In the genomic region with DNA sequence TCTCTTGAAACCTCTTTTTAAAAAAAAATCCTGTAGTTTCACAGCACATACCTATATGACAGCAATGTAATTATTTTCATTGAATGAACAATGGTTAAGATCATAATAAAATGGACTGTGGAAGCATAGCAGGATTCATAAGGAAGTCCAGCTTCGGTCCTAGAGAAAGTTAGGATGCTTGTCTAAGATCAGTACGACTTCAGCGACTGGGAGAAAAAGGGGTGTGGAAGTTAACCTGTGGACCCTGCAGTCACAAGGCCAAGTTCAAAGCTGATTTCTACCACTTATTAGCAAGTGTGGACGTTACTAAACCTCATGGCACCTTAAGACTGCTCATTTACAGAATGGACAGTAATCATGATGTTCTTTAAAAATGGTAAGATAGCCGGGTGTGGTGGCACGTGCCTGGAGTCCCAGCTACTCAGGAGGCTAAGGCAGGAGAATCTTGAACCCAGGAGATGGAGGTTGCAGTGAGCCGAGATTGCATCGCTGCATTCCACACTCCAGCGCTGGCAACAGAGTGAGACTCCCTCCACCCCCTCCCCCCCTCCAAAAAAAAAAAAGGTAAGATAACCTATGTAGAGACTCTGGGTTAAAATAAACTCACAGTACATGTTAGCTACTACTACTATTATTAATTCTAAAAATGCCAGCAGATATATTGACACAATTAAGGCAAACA, we compare ENCODE assay signal across 1 cellular context.
TF ChIP-seq lines count a peak whose summit lies in the region.

No MANE protein-coding gene starts in this region.

TF ChIP-seq in WTC11, 78 proteins besides CTCF, POLR2A, EP300 and RAD21:
- TF ChIP-seq, protein P1, sequence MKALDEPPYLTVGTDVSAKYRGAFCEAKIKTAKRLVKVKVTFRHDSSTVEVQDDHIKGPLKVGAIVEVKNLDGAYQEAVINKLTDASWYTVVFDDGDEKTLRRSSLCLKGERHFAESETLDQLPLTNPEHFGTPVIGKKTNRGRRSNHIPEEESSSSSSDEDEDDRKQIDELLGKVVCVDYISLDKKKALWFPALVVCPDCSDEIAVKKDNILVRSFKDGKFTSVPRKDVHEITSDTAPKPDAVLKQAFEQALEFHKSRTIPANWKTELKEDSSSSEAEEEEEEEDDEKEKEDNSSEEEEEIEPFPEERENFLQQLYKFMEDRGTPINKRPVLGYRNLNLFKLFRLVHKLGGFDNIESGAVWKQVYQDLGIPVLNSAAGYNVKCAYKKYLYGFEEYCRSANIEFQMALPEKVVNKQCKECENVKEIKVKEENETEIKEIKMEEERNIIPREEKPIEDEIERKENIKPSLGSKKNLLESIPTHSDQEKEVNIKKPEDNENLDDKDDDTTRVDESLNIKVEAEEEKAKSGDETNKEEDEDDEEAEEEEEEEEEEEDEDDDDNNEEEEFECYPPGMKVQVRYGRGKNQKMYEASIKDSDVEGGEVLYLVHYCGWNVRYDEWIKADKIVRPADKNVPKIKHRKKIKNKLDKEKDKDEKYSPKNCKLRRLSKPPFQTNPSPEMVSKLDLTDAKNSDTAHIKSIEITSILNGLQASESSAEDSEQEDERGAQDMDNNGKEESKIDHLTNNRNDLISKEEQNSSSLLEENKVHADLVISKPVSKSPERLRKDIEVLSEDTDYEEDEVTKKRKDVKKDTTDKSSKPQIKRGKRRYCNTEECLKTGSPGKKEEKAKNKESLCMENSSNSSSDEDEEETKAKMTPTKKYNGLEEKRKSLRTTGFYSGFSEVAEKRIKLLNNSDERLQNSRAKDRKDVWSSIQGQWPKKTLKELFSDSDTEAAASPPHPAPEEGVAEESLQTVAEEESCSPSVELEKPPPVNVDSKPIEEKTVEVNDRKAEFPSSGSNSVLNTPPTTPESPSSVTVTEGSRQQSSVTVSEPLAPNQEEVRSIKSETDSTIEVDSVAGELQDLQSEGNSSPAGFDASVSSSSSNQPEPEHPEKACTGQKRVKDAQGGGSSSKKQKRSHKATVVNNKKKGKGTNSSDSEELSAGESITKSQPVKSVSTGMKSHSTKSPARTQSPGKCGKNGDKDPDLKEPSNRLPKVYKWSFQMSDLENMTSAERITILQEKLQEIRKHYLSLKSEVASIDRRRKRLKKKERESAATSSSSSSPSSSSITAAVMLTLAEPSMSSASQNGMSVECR (CRISPR knock-in tag; IDR thresholded peaks at IDR 0.05; ENCODE audit: borderline replicate concordance), result no peak
- TF ChIP-seq, protein P2, sequence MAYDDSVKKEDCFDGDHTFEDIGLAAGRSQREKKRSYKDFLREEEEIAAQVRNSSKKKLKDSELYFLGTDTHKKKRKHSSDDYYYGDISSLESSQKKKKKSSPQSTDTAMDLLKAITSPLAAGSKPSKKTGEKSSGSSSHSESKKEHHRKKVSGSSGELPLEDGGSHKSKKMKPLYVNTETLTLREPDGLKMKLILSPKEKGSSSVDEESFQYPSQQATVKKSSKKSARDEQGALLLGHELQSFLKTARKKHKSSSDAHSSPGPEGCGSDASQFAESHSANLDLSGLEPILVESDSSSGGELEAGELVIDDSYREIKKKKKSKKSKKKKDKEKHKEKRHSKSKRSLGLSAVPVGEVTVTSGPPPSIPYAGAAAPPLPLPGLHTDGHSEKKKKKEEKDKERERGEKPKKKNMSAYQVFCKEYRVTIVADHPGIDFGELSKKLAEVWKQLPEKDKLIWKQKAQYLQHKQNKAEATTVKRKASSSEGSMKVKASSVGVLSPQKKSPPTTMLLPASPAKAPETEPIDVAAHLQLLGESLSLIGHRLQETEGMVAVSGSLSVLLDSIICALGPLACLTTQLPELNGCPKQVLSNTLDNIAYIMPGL (CRISPR knock-in tag; IDR thresholded peaks at IDR 0.05), result no peak
- TF ChIP-seq NFE2L1 (CRISPR knock-in tag; IDR thresholded peaks at IDR 0.05), result no peak
- TF ChIP-seq, protein P3, sequence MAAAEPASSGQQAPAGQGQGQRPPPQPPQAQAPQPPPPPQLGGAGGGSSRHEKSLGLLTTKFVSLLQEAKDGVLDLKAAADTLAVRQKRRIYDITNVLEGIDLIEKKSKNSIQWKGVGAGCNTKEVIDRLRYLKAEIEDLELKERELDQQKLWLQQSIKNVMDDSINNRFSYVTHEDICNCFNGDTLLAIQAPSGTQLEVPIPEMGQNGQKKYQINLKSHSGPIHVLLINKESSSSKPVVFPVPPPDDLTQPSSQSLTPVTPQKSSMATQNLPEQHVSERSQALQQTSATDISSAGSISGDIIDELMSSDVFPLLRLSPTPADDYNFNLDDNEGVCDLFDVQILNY (CRISPR knock-in tag; IDR thresholded peaks at IDR 0.05), result no peak
- no peak for TF ChIP-seq ZNF396 (CRISPR knock-in tag; IDR thresholded peaks at IDR 0.05; ENCODE audit: borderline replicate concordance)
- no peak for TF ChIP-seq FOXJ3 (CRISPR knock-in tag; IDR thresholded peaks at IDR 0.05; ENCODE audit: borderline replicate concordance)
- no peak for TF ChIP-seq CREB1 (CRISPR knock-in tag; IDR thresholded peaks at IDR 0.05)
- TF ChIP-seq, protein P4, sequence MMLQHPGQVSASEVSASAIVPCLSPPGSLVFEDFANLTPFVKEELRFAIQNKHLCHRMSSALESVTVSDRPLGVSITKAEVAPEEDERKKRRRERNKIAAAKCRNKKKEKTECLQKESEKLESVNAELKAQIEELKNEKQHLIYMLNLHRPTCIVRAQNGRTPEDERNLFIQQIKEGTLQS (CRISPR knock-in tag; conservative IDR thresholded peaks at IDR 0.05), result no peak
- TF ChIP-seq, protein P5, sequence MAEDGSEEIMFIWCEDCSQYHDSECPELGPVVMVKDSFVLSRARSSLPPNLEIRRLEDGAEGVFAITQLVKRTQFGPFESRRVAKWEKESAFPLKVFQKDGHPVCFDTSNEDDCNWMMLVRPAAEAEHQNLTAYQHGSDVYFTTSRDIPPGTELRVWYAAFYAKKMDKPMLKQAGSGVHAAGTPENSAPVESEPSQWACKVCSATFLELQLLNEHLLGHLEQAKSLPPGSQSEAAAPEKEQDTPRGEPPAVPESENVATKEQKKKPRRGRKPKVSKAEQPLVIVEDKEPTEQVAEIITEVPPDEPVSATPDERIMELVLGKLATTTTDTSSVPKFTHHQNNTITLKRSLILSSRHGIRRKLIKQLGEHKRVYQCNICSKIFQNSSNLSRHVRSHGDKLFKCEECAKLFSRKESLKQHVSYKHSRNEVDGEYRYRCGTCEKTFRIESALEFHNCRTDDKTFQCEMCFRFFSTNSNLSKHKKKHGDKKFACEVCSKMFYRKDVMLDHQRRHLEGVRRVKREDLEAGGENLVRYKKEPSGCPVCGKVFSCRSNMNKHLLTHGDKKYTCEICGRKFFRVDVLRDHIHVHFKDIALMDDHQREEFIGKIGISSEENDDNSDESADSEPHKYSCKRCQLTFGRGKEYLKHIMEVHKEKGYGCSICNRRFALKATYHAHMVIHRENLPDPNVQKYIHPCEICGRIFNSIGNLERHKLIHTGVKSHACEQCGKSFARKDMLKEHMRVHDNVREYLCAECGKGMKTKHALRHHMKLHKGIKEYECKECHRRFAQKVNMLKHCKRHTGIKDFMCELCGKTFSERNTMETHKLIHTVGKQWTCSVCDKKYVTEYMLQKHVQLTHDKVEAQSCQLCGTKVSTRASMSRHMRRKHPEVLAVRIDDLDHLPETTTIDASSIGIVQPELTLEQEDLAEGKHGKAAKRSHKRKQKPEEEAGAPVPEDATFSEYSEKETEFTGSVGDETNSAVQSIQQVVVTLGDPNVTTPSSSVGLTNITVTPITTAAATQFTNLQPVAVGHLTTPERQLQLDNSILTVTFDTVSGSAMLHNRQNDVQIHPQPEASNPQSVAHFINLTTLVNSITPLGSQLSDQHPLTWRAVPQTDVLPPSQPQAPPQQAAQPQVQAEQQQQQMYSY (CRISPR knock-in tag; IDR thresholded peaks at IDR 0.05), result no peak
- no peak for TF ChIP-seq NR1H2 (CRISPR knock-in tag; IDR thresholded peaks at IDR 0.05)
- TF ChIP-seq, protein P6, sequence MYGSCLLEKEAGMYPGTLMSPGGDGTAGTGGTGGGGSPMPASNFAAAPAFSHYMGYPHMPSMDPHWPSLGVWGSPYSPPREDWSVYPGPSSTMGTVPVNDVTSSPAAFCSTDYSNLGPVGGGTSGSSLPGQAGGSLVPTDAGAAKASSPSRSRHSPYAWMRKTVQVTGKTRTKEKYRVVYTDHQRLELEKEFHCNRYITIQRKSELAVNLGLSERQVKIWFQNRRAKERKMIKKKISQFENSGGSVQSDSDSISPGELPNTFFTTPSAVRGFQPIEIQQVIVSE (CRISPR knock-in tag; IDR thresholded peaks at IDR 0.05; ENCODE audit: borderline replicate concordance), result no peak
- TF ChIP-seq, protein P7, sequence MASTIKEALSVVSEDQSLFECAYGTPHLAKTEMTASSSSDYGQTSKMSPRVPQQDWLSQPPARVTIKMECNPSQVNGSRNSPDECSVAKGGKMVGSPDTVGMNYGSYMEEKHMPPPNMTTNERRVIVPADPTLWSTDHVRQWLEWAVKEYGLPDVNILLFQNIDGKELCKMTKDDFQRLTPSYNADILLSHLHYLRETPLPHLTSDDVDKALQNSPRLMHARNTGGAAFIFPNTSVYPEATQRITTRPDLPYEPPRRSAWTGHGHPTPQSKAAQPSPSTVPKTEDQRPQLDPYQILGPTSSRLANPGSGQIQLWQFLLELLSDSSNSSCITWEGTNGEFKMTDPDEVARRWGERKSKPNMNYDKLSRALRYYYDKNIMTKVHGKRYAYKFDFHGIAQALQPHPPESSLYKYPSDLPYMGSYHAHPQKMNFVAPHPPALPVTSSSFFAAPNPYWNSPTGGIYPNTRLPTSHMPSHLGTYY (CRISPR knock-in tag; IDR thresholded peaks at IDR 0.05), result no peak
- TF ChIP-seq ATF1 (CRISPR knock-in tag; IDR thresholded peaks at IDR 0.05), result no peak
- TF ChIP-seq, protein P8, sequence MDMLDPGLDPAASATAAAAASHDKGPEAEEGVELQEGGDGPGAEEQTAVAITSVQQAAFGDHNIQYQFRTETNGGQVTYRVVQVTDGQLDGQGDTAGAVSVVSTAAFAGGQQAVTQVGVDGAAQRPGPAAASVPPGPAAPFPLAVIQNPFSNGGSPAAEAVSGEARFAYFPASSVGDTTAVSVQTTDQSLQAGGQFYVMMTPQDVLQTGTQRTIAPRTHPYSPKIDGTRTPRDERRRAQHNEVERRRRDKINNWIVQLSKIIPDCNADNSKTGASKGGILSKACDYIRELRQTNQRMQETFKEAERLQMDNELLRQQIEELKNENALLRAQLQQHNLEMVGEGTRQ (CRISPR knock-in tag; IDR thresholded peaks at IDR 0.05), result no peak
- no peak for TF ChIP-seq ZNF671 (CRISPR knock-in tag; IDR thresholded peaks at IDR 0.05)
- TF ChIP-seq, protein P9, sequence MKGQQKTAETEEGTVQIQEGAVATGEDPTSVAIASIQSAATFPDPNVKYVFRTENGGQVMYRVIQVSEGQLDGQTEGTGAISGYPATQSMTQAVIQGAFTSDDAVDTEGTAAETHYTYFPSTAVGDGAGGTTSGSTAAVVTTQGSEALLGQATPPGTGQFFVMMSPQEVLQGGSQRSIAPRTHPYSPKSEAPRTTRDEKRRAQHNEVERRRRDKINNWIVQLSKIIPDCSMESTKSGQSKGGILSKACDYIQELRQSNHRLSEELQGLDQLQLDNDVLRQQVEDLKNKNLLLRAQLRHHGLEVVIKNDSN (CRISPR knock-in tag; IDR thresholded peaks at IDR 0.05), result no peak
- no peak for TF ChIP-seq ZNF317 (CRISPR knock-in tag; IDR thresholded peaks at IDR 0.05; ENCODE audit: borderline replicate concordance, low read depth)
- no peak for TF ChIP-seq TCF7 (CRISPR knock-in tag; IDR thresholded peaks at IDR 0.05; ENCODE audit: low read depth)
